In the genomic region with DNA sequence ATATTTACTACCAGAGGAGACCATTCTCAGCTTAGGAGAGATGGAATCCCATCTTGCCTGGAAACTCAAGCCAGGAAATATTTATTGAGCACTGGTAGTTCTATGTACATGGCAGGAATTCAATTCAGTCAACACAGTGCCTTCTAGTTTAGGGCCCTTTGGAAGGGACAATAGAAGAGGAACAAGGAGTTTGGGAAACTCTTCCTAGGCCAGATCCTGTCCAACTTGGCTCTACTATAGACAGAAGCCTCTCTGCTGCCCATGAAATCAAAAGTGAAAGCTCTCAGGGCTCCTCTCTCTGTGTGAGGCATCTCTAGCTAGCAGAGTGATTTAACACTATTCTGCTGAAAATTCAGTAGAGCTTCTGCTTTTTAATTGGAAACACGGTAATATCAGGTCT, we compare ENCODE assay signal across 10 cellular contexts.
DNase-seq lines count a peak whose midpoint lies in the region; ATAC-seq and FAIRE-seq lines count a peak whose summit lies in the region.
"Had no signal": no experiment of that assay in that cellular context is flagged by ENCODE, and none has a peak within 500 bp of the region (broad histone marks: within the 10 kb centered on the region; RNA-seq: fewer than 3 reads in every experiment).

No MANE protein-coding gene starts in this region.

- ATAC-seq in GM21423 (IDR thresholded peaks at IDR 0.05; ENCODE audit: unreplicated experiment) = peak; percentile 97
- peak; percentile 94 for ATAC-seq in HG03196 (IDR thresholded peaks at IDR 0.05; ENCODE audit: unreplicated experiment)

- no peak overlapping the region for H3K27ac ChIP-seq in SJCRH30
- H3K27ac ChIP-seq: esophagus squamous epithelium, SJSA1 had no signal

- DNase-seq in GM18507 (ENCODE audit: extremely low spot score, insufficient read length, low read depth) (peak; percentile 14), inferior parietal cortex (ENCODE audit: extremely low spot score) (peak; percentile 60), SJCRH30 (no peak), NCI-H187 treated with DMSO at 0.1 percent for 48 hours (lab: John Stamatoyannopoulos, UW) (no peak)
- DNase-seq in activated T-cell treated with anti-CD3 and anti-CD28 coated beads, Interleukin-2, amount 50 U/mL, for 1 hour = no peak
- no peak for DNase-seq in effector CD4-positive, alpha-beta T cell
- DNase-seq: esophagus squamous epithelium had no signal

- H3K36me3 ChIP-seq in SJCRH30 = no peaks in the 10 kb centered on the region
- H3K36me3 ChIP-seq: esophagus squamous epithelium, SJSA1 had no signal

- no peaks in the 10 kb centered on the region for H3K27me3 ChIP-seq in SJCRH30
- H3K27me3 ChIP-seq: esophagus squamous epithelium, SJSA1 had no signal

- peak; percentile 80 for FAIRE-seq in GM18507 (lab: Jason Lieb, UNC)

- no peaks in the 10 kb centered on the region for H3K9me3 ChIP-seq in SJCRH30 (replicated peaks)
- H3K9me3 ChIP-seq: esophagus squamous epithelium, SJSA1 had no signal

- no peak overlapping the region for H3K4me3 ChIP-seq in SJCRH30
- H3K4me3 ChIP-seq: esophagus squamous epithelium, SJSA1 had no signal

- H3K4me1 ChIP-seq in SJCRH30 = no peaks in the 10 kb centered on the region
- H3K4me1 ChIP-seq: esophagus squamous epithelium, SJSA1 had no signal

Comparison
In these comparisons a context has a peak if more than half of its experiments do, and no peak if none do; other contexts are left out.
1. DNase-seq: peak in GM18507 (single experiment) and inferior parietal cortex (single experiment); none in SJCRH30 (0 of 2), activated T-cell treated with anti-CD3 and anti-CD28 coated beads, Interleukin-2, amount 50 U/mL, for 1 hour (single experiment), effector CD4-positive, alpha-beta T cell (single experiment) and NCI-H187 treated with DMSO at 0.1 percent for 48 hours (single experiment).